ENCODE assay signal across 17 cellular contexts in genomic region chr4:3371038-3371437, GRCh38.
DNase-seq lines count a peak whose midpoint lies in the region; ATAC-seq and TF ChIP-seq lines count a peak whose summit lies in the region.
"Had no signal": no experiment of that assay in that cellular context is flagged by ENCODE, and none has a peak within 500 bp of the region (broad histone marks: within the 10 kb centered on the region; RNA-seq: fewer than 3 reads in every experiment).

No MANE protein-coding gene starts in this region.

- intact Hi-C loops in Caco-2 (cut with micrococcal nuclease; ENCODE audit: unreplicated experiment) (no loop called here), vagina (cut with DNase I) (no loop called here)

- H3K4me1 ChIP-seq in Caco-2, result no peaks in the 10 kb centered on the region
- H3K4me1 ChIP-seq in hepatocyte (ENCODE audit: insufficient read depth), result peaks cover 20% of the 10 kb centered on the region
- H3K4me1 ChIP-seq in osteoblast (ENCODE audit: insufficient read depth, low read length), result peaks cover 23% of the 10 kb centered on the region
- H3K4me1 ChIP-seq in vagina, result peaks cover 35% of the 10 kb centered on the region

- H3K79me2 ChIP-seq in hepatocyte (peaks cover 20% of the 10 kb centered on the region), osteoblast (ENCODE audit: insufficient read depth, low read length) (peaks cover 25% of the 10 kb centered on the region)

- H3K4me3 Mint-ChIP-seq in Caco-2 (ENCODE audit: unreplicated experiment), result no peak overlapping the region
- no peak overlapping the region for H3K4me3 Mint-ChIP-seq in stimulated activated naive B cell treated with anti-CD40 and anti-IgM and Interleukin-4, amounts not matched to agents 10 μg/mL and 1 μg/mL and 100 μg/mL, for 72 hours
- H3K4me3 Mint-ChIP-seq: CD4-positive, CD25-positive, alpha-beta regulatory T cell; stimulated activated naive CD8-positive, alpha-beta T cell treated with anti-CD3 and anti-CD28 coated beads, Interleukin-15, Interleukin-2, amounts not matched to agents 100 ng/mL and 50 ng/mL, for 24 hours had no signal

- TF ChIP-seq CTCF in Caco-2 (IDR thresholded peaks at IDR 0.05; ENCODE audit: insufficient read depth in 1 of 2, low read depth in 1 of 2, low read length in 1 of 2, severe bottlenecking in 1 of 2, unreplicated experiment in 1 of 2) (no peak), hepatocyte (IDR thresholded peaks at IDR 0.05; ENCODE audit: poor library complexity) (no peak), osteoblast (IDR thresholded peaks at IDR 0.05; ENCODE audit: extremely low read depth, low read depth, low read length) (no peak), vagina (IDR thresholded peaks at IDR 0.05) (no peak)

- H3K36me3 Mint-ChIP-seq in Caco-2 (ENCODE audit: insufficient read depth, unreplicated experiment), result peaks cover 5% of the 10 kb centered on the region
- H3K36me3 Mint-ChIP-seq in stimulated activated naive B cell treated with anti-CD40 and anti-IgM and Interleukin-4, amounts not matched to agents 10 μg/mL and 1 μg/mL and 100 μg/mL, for 72 hours, result no peaks in the 10 kb centered on the region
- H3K36me3 Mint-ChIP-seq: CD4-positive, CD25-positive, alpha-beta regulatory T cell had no signal

- H3K9me3 ChIP-seq in Caco-2 (no peaks in the 10 kb centered on the region), hepatocyte (ENCODE audit: low read depth) (no peaks in the 10 kb centered on the region), osteoblast (ENCODE audit: low read depth, low read length) (no peaks in the 10 kb centered on the region), vagina (no peaks in the 10 kb centered on the region)
- H3K9me3 ChIP-seq: heart right ventricle, prostate gland had no signal

- H3K27ac ChIP-seq in hepatocyte, result peak overlapping the region; percentile 3
- no peak overlapping the region for H3K27ac ChIP-seq in osteoblast (ENCODE audit: low read depth, low read length)
- no peak overlapping the region for H3K27ac ChIP-seq in vagina
- H3K27ac ChIP-seq: prostate gland had no signal

- H4K20me1 ChIP-seq in hepatocyte (ENCODE audit: insufficient read depth, poor library complexity, severe bottlenecking) (peaks cover 25% of the 10 kb centered on the region), osteoblast (ENCODE audit: insufficient read depth, low read length) (peaks cover 12% of the 10 kb centered on the region)

- CTCF ChIA-PET in Caco-2 (lab: Charles Lee), result interaction anchor here (0.5 to 0.6 kb wide), 2 partner anchors 22 to 396 kb away, joined by 3 to 4 read pairs; no protein-coding TSS in a partner anchor

- H3K4me1 Mint-ChIP-seq in Caco-2 (ENCODE audit: low read depth, unreplicated experiment), result peaks cover 7% of the 10 kb centered on the region
- H3K4me1 Mint-ChIP-seq in stimulated activated naive B cell treated with anti-CD40 and anti-IgM and Interleukin-4, amounts not matched to agents 10 μg/mL and 1 μg/mL and 100 μg/mL, for 72 hours, result peaks cover 19 to 47% of the 10 kb centered on the region in 2 donors

- peak overlapping the region; percentile 58 for H3K4me2 ChIP-seq in hepatocyte
- peak overlapping the region; percentile 92 for H3K4me2 ChIP-seq in osteoblast (ENCODE audit: insufficient read depth, low read length)

- WGBS in hepatocyte (ENCODE audit: low lambda C conversion rate, missing lambda C conversion rate), result 39% methylated on average over 14 of the region's 14 CpGs

- H2AFZ ChIP-seq in hepatocyte (no peak overlapping the region), osteoblast (ENCODE audit: low read length) (no peak overlapping the region)

- H3K27me3 ChIP-seq in Caco-2 (replicated peaks; ENCODE audit: control insufficient read depth, insufficient read depth, low read length), result no peaks in the 10 kb centered on the region
- no peaks in the 10 kb centered on the region for H3K27me3 ChIP-seq in hepatocyte
- no peaks in the 10 kb centered on the region for H3K27me3 ChIP-seq in osteoblast (ENCODE audit: insufficient read depth, low read length)
- no peaks in the 10 kb centered on the region for H3K27me3 ChIP-seq in vagina
- H3K27me3 ChIP-seq: heart right ventricle had no signal

- H3K4me3 ChIP-seq in Caco-2 (ENCODE audit: low read depth, low read length) (no peak overlapping the region), hepatocyte (no peak overlapping the region), osteoblast (ENCODE audit: insufficient read depth, low read length) (no peak overlapping the region), vagina (peak overlapping the region in 1 of 2 donors; percentile 22)
- H3K4me3 ChIP-seq: prostate gland had no signal

- TF ChIP-seq POLR2A in GM18505 (IDR thresholded peaks at IDR 0.05; ENCODE audit: borderline replicate concordance, extremely low read depth, insufficient read depth, insufficient read length) (no peak), vagina (IDR thresholded peaks at IDR 0.05) (no peak)

- H3K27me3 Mint-ChIP-seq in Caco-2 (ENCODE audit: insufficient read depth, unreplicated experiment), result no peaks in the 10 kb centered on the region
- peaks cover 27 to 31% of the 10 kb centered on the region in 2 donors for H3K27me3 Mint-ChIP-seq in stimulated activated naive B cell treated with anti-CD40 and anti-IgM and Interleukin-4, amounts not matched to agents 10 μg/mL and 1 μg/mL and 100 μg/mL, for 72 hours

- POLR2A ChIA-PET in Caco-2 (lab: Charles Lee), result no interaction called here

- no peaks in the 10 kb centered on the region for H3K36me3 ChIP-seq in Caco-2 (ENCODE audit: control insufficient read depth, insufficient read depth, low read length)
- no peaks in the 10 kb centered on the region for H3K36me3 ChIP-seq in hepatocyte (replicated peaks; ENCODE audit: insufficient read depth, low read depth)
- no peaks in the 10 kb centered on the region for H3K36me3 ChIP-seq in osteoblast (ENCODE audit: insufficient read depth, low read length)
- no peaks in the 10 kb centered on the region for H3K36me3 ChIP-seq in vagina
- H3K36me3 ChIP-seq: prostate gland had no signal

- H3K9me3 Mint-ChIP-seq in Caco-2 (ENCODE audit: unreplicated experiment), result no peaks in the 10 kb centered on the region
- no peaks in the 10 kb centered on the region for H3K9me3 Mint-ChIP-seq in stimulated activated naive B cell treated with anti-CD40 and anti-IgM and Interleukin-4, amounts not matched to agents 10 μg/mL and 1 μg/mL and 100 μg/mL, for 72 hours
- H3K9me3 Mint-ChIP-seq: CD4-positive, CD25-positive, alpha-beta regulatory T cell; stimulated activated naive CD8-positive, alpha-beta T cell treated with anti-CD3 and anti-CD28 coated beads, Interleukin-15, Interleukin-2, amounts not matched to agents 100 ng/mL and 50 ng/mL, for 24 hours had no signal

- no peak for ATAC-seq in GM18505 (IDR thresholded peaks at IDR 0.05; ENCODE audit: unreplicated experiment)
- ATAC-seq in stimulated activated naive B cell treated with anti-CD40 and anti-IgM and Interleukin-4, amounts not matched to agents 10 μg/mL and 1 μg/mL and 100 μg/mL, for 72 hours (replicated peaks), result no peak

- H3K9me2 ChIP-seq in hepatocyte (replicated peaks; ENCODE audit: insufficient read depth), result no peaks in the 10 kb centered on the region

- no peak for DNase-seq in Caco-2
- DNase-seq in amniotic epithelial cell (ENCODE audit: low read depth), result peak; percentile 16
- peak; percentile 20 for DNase-seq in hepatocyte (ENCODE audit: low spot score)
- DNase-seq in osteoblast (ENCODE audit: insufficient read length, low spot score, missing footprints), result no peak
- no peak for DNase-seq in vagina (ENCODE audit: extremely low spot score in 2 of 2)
- DNase-seq in HCEC 1CT, result no peak
- DNase-seq in stimulated activated naive B cell treated with anti-CD40 and anti-IgM and Interleukin-4, amounts not matched to agents 10 μg/mL and 1 μg/mL and 100 μg/mL, for 72 hours, result no peak
- DNase-seq: CD4-positive, CD25-positive, alpha-beta regulatory T cell; effector memory CD4-positive, alpha-beta T cell; GF-D8; heart right ventricle; KG1; mammary epithelial cell; NCI-H82 had no signal

- BruUV-seq in Caco-2 (replicated peaks; lab: Mats Ljungman, UMichigan), result no TSS peak

- H3K27ac Mint-ChIP-seq in Caco-2 (ENCODE audit: unreplicated experiment), result peak overlapping the region; percentile 26
- no peak overlapping the region for H3K27ac Mint-ChIP-seq in stimulated activated naive B cell treated with anti-CD40 and anti-IgM and Interleukin-4, amounts not matched to agents 10 μg/mL and 1 μg/mL and 100 μg/mL, for 72 hours
- H3K27ac Mint-ChIP-seq: CD4-positive, CD25-positive, alpha-beta regulatory T cell; stimulated activated naive CD8-positive, alpha-beta T cell treated with anti-CD3 and anti-CD28 coated beads, Interleukin-15, Interleukin-2, amounts not matched to agents 100 ng/mL and 50 ng/mL, for 24 hours had no signal

Comparison
In these comparisons a context has a peak if more than half of its experiments do, and no peak if none do; other contexts are left out.
1. DNase-seq: peak in amniotic epithelial cell (single experiment) and hepatocyte (single experiment); none in Caco-2 (0 of 2), osteoblast (single experiment), vagina (0 of 2), HCEC 1CT (single experiment) and stimulated activated naive B cell treated with anti-CD40 and anti-IgM and Interleukin-4, amounts not matched to agents 10 μg/mL and 1 μg/mL and 100 μg/mL, for 72 hours (single experiment).